ENCODE assay signal across 24 cellular contexts in the genomic region with DNA sequence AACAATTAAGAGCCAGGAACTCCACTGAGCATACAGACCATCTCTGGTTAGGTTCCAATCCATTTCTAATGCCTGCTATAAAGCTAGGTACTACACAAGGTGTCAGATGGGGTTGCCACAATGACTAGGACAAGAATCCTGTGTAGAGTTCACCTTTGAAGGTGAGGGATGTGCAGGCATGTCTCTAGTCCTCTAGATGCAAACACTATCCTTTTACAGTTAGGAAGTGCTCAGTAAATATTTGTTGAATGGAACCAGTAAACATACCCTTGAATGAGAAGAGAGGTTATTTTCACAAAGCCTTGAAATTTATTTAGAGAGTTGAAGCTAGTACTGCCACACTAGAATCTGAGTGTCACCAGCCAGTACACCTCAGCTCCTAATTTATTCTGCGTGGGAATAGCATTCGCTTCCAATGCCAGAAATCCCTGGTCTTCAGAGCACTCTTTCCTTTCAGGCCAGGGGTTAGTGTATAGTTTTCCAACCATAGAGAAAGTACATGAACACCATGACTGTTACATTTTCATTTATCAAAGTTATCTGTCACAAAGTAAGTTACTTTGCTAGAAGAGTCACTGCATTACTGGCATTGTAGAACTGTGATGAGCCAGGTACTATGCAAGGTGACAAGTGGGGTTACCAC. TPM values are rescaled to one million over a fixed set of nuclear protein-coding genes. Genes with fewer than 3 reads are reported as not detected.
DNase-seq lines count a peak whose midpoint lies in the region; ATAC-seq and TF ChIP-seq lines count a peak whose summit lies in the region.
"Had no signal": no experiment of that assay in that cellular context is flagged by ENCODE, and none has a peak within 500 bp of the region (broad histone marks: within the 10 kb centered on the region; RNA-seq: fewer than 3 reads in every experiment).

No MANE protein-coding gene starts in this region.

- no peak overlapping the region for H3K4me3 Mint-ChIP-seq in activated T-helper 17 cell treated with anti-CD3 and anti-CD28 coated beads, Interleukin-2, amount 50 U/mL, for 72 hours
- H3K4me3 Mint-ChIP-seq in stimulated activated effector memory CD8-positive, alpha-beta T cell treated with anti-CD3 and anti-CD28 coated beads, Interleukin-12 subunit alpha, Interleukin-12 subunit beta, amount 100 ng/mL, for 72 hours = no peak overlapping the region
- H3K4me3 Mint-ChIP-seq: mesothelial cell of epicardium, nephron progenitor cell had no signal

- DNase-seq in cardiac muscle cell (ENCODE audit: low read depth in 1 of 2, low spot score in 1 of 2) = no peak
- DNase-seq in right atrium auricular region (ENCODE audit: low spot score) = no peak
- peak; percentile 77 for DNase-seq in DMS53 treated with DMSO at 0.1 percent for 48 hours (lab: John Stamatoyannopoulos, UW; ENCODE audit: unreplicated experiment)
- no peak for DNase-seq in stimulated activated effector memory CD8-positive, alpha-beta T cell treated with anti-CD3 and anti-CD28 coated beads, Interleukin-12 subunit alpha, Interleukin-12 subunit beta, amount 100 ng/mL, for 72 hours (ENCODE audit: low spot score in 2 of 2)
- DNase-seq in suprapubic skin (ENCODE audit: low spot score in 2 of 2) = no peak
- no peak for DNase-seq in HT-29 (ENCODE audit: low spot score)
- DNase-seq: activated CD4-positive, alpha-beta T cell treated with anti-CD3 and anti-CD28 coated beads for 4 hours; activated gamma-delta T cell; effector CD4-positive, alpha-beta T cell; GDM1; left ventricle myocardium superior; MV-4-11; NCI-H146; NCI-H2171; NCI-H524 treated with DMSO at 0.1 percent for 48 hours; nephron progenitor cell; PC-3; stomach; tibial artery had no signal

- H3K27ac ChIP-seq in cardiac muscle cell = peak overlapping the region; percentile 33
- H3K27ac ChIP-seq in right atrium auricular region = no peak overlapping the region
- no peak overlapping the region for H3K27ac ChIP-seq in suprapubic skin
- H3K27ac ChIP-seq: breast epithelium, stomach, tibial artery had no signal

- H3K36me3 ChIP-seq in cardiac muscle cell (peaks cover 19% of the 10 kb centered on the region), right atrium auricular region (peaks cover 55% of the 10 kb centered on the region), suprapubic skin (peaks cover 73% of the 10 kb centered on the region)
- H3K36me3 ChIP-seq: breast epithelium had no signal

- TF ChIP-seq POLR2A in suprapubic skin (IDR thresholded peaks at IDR 0.05) = no peak

- no peaks in the 10 kb centered on the region for H3K27me3 ChIP-seq in cardiac muscle cell
- H3K27me3 ChIP-seq in right atrium auricular region = no peaks in the 10 kb centered on the region
- H3K27me3 ChIP-seq in suprapubic skin = no peaks in the 10 kb centered on the region
- H3K27me3 ChIP-seq: breast epithelium, stomach, tibial artery had no signal

- H3K9me3 ChIP-seq in cardiac muscle cell (ENCODE audit: low read depth) (no peaks in the 10 kb centered on the region), right atrium auricular region (no peaks in the 10 kb centered on the region), suprapubic skin (no peaks in the 10 kb centered on the region)
- H3K9me3 ChIP-seq: breast epithelium, stomach, tibial artery had no signal

- H3K4me1 Mint-ChIP-seq in activated T-helper 17 cell treated with anti-CD3 and anti-CD28 coated beads, Interleukin-2, amount 50 U/mL, for 72 hours = peaks cover 6% of the 10 kb centered on the region
- H3K4me1 Mint-ChIP-seq in stimulated activated effector memory CD8-positive, alpha-beta T cell treated with anti-CD3 and anti-CD28 coated beads, Interleukin-12 subunit alpha, Interleukin-12 subunit beta, amount 100 ng/mL, for 72 hours = peaks cover 14% of the 10 kb centered on the region

- TF ChIP-seq CTCF in cardiac muscle cell (IDR thresholded peaks at IDR 0.05; ENCODE audit: low read depth, low read length) = no peak
- no peak for TF ChIP-seq CTCF in right atrium auricular region (IDR thresholded peaks at IDR 0.05)
- no peak for TF ChIP-seq CTCF in suprapubic skin (IDR thresholded peaks at IDR 0.05)

- 97% methylated on average over 2 of the region's 2 CpGs for WGBS in suprapubic skin

- TF ChIP-seq EP300 in suprapubic skin (IDR thresholded peaks at IDR 0.05) = no peak

- peaks cover 56% of the 10 kb centered on the region for H3K36me3 Mint-ChIP-seq in activated T-helper 17 cell treated with anti-CD3 and anti-CD28 coated beads, Interleukin-2, amount 50 U/mL, for 72 hours (ENCODE audit: low read depth)
- peaks cover 98% of the 10 kb centered on the region for H3K36me3 Mint-ChIP-seq in stimulated activated effector memory CD8-positive, alpha-beta T cell treated with anti-CD3 and anti-CD28 coated beads, Interleukin-12 subunit alpha, Interleukin-12 subunit beta, amount 100 ng/mL, for 72 hours

- no peak for ATAC-seq in activated T-helper 17 cell treated with anti-CD3 and anti-CD28 coated beads, Interleukin-2, amount 50 U/mL, for 72 hours (replicated peaks)
- no peak for ATAC-seq in stimulated activated effector memory CD8-positive, alpha-beta T cell treated with anti-CD3 and anti-CD28 coated beads, Interleukin-12 subunit alpha, Interleukin-12 subunit beta, amount 100 ng/mL, for 72 hours
- no peak for ATAC-seq in GM18870 (IDR thresholded peaks at IDR 0.05; ENCODE audit: unreplicated experiment)
- ATAC-seq: left ventricle myocardium superior, PC-3, SK-N-SH treated with all-trans-retinoic acid at 6 μM for 48 hours had no signal

- H3K4me1 ChIP-seq in cardiac muscle cell (ENCODE audit: low read depth) (peaks cover 12% of the 10 kb centered on the region), right atrium auricular region (no peaks in the 10 kb centered on the region), suprapubic skin (no peaks in the 10 kb centered on the region)
- H3K4me1 ChIP-seq: breast epithelium had no signal

- H3K27me3 Mint-ChIP-seq in activated T-helper 17 cell treated with anti-CD3 and anti-CD28 coated beads, Interleukin-2, amount 50 U/mL, for 72 hours = no peaks in the 10 kb centered on the region

- H3K27ac Mint-ChIP-seq in activated T-helper 17 cell treated with anti-CD3 and anti-CD28 coated beads, Interleukin-2, amount 50 U/mL, for 72 hours = peak overlapping the region; percentile 81
- peak overlapping the region; percentile 69 for H3K27ac Mint-ChIP-seq in stimulated activated effector memory CD8-positive, alpha-beta T cell treated with anti-CD3 and anti-CD28 coated beads, Interleukin-12 subunit alpha, Interleukin-12 subunit beta, amount 100 ng/mL, for 72 hours
- H3K27ac Mint-ChIP-seq: mesothelial cell of epicardium had no signal

- no peaks in the 10 kb centered on the region for H3K9me3 Mint-ChIP-seq in activated T-helper 17 cell treated with anti-CD3 and anti-CD28 coated beads, Interleukin-2, amount 50 U/mL, for 72 hours
- no peaks in the 10 kb centered on the region for H3K9me3 Mint-ChIP-seq in stimulated activated effector memory CD8-positive, alpha-beta T cell treated with anti-CD3 and anti-CD28 coated beads, Interleukin-12 subunit alpha, Interleukin-12 subunit beta, amount 100 ng/mL, for 72 hours
- H3K9me3 Mint-ChIP-seq: mesothelial cell of epicardium, nephron progenitor cell had no signal

- H3K4me3 ChIP-seq in cardiac muscle cell = no peak overlapping the region
- H3K4me3 ChIP-seq in right atrium auricular region = no peak overlapping the region
- H3K4me3 ChIP-seq in suprapubic skin = no peak overlapping the region
- H3K4me3 ChIP-seq: breast epithelium, stomach, tibial artery had no signal

RNA-seq across cellular contexts. Expression of a gene that starts 48.3 kb away (rescaled TPM):
- total RNA-seq in cardiac muscle cell = 35.4 and 42.8 TPM in 2 replicates
- 32.0 and 36.6 TPM in 2 replicates for polyA plus RNA-seq in cardiac muscle cell
- total RNA-seq in right atrium auricular region = 10 to 100 TPM; 34.8 to 36.6 TPM
- total RNA-seq in activated T-helper 17 cell treated with anti-CD3 and anti-CD28 coated beads, Interleukin-2, amount 50 U/mL, for 72 hours = 100 to 1,000 TPM; 163 to 363 TPM
- 10 to 100 TPM; 33.5 to 60.7 (median 37.6) TPM for total RNA-seq in suprapubic skin
- total RNA-seq in HT-29 (2014; rRNA removed; shearing (Covaris generic)) = 44.0 and 52.8 TPM in 2 replicates
